In the genomic region with DNA sequence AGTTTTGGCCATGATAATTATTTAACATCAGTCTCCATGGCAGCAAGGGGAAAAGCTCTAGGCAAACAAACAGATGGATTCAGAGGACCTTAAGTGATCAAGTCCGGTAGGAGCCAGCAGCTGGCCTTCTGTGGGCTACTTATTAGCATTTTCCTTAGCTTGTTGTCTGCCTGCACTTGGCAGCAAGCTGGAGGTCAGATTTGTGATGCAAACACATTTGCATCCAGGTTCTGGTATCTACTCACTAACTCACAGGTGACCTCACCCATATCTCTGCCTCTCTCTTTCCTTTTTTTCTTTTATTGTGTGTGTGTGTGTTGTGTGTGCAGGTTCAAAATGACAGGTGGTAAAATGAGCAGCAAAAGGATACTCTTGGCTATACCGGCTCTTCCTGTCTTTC, we compare ENCODE assay signal across 8 cellular contexts. TPM values are rescaled to one million over a fixed set of nuclear protein-coding genes. Genes with fewer than 3 reads are reported as not detected.
DNase-seq lines count a peak whose midpoint lies in the region; ATAC-seq and TF ChIP-seq lines count a peak whose summit lies in the region.
"Had no signal": no experiment of that assay in that cellular context is flagged by ENCODE, and none has a peak within 500 bp of the region (broad histone marks: within the 10 kb centered on the region; RNA-seq: fewer than 3 reads in every experiment).

No MANE protein-coding gene starts in this region.

- POLR2A ChIA-PET in activated CD8-positive, alpha-beta T cell treated with anti-CD3 and anti-CD28 coated beads, Interleukin-2, amount 10 ng/mL, durations not matched to agents 7 days and 5 days (lab: Charles Lee): no interaction called here

- no peak for TF ChIP-seq POLR2A in body of pancreas (IDR thresholded peaks at IDR 0.05)

- no peak overlapping the region for H3K27ac Mint-ChIP-seq in activated CD8-positive, alpha-beta T cell treated with anti-CD3 and anti-CD28 coated beads, Interleukin-2, amount 10 ng/mL, durations not matched to agents 7 days and 5 days
- H3K27ac Mint-ChIP-seq: T-helper 1 cell treated with Interleukin-12 subunit alpha and Interleukin-12 subunit beta and Interleukin-4 antibody, amounts not matched to agents 30 μg/mL and 1 μg/mL, for 36 hours had no signal

- no peaks in the 10 kb centered on the region for H3K36me3 Mint-ChIP-seq in activated CD8-positive, alpha-beta T cell treated with anti-CD3 and anti-CD28 coated beads, Interleukin-2, amount 10 ng/mL, durations not matched to agents 7 days and 5 days (ENCODE audit: low read depth)

- H3K4me1 ChIP-seq in body of pancreas: peaks cover 15% of the 10 kb centered on the region
- H3K4me1 ChIP-seq in upper lobe of right lung: peaks cover 9% of the 10 kb centered on the region

- H3K9me3 Mint-ChIP-seq in activated CD8-positive, alpha-beta T cell treated with anti-CD3 and anti-CD28 coated beads, Interleukin-2, amount 10 ng/mL, durations not matched to agents 7 days and 5 days (ENCODE audit: insufficient read depth): no peaks in the 10 kb centered on the region
- H3K9me3 Mint-ChIP-seq: T-helper 1 cell treated with Interleukin-12 subunit alpha and Interleukin-12 subunit beta and Interleukin-4 antibody, amounts not matched to agents 30 μg/mL and 1 μg/mL, for 36 hours had no signal

- no peaks in the 10 kb centered on the region for H3K36me3 ChIP-seq in body of pancreas (replicated peaks in 1 of 2; ENCODE audit: insufficient read depth in 1 of 2, low read depth in 2 of 2)
- H3K36me3 ChIP-seq in upper lobe of right lung: no peaks in the 10 kb centered on the region

- H3K4me3 Mint-ChIP-seq in activated CD8-positive, alpha-beta T cell treated with anti-CD3 and anti-CD28 coated beads, Interleukin-2, amount 10 ng/mL, durations not matched to agents 7 days and 5 days: no peak overlapping the region
- H3K4me3 Mint-ChIP-seq: T-helper 1 cell treated with Interleukin-12 subunit alpha and Interleukin-12 subunit beta and Interleukin-4 antibody, amounts not matched to agents 30 μg/mL and 1 μg/mL, for 36 hours had no signal

- H3K9me3 ChIP-seq in body of pancreas (no peaks in the 10 kb centered on the region), upper lobe of right lung (no peaks in the 10 kb centered on the region)

- no peaks in the 10 kb centered on the region for H3K4me1 Mint-ChIP-seq in activated CD8-positive, alpha-beta T cell treated with anti-CD3 and anti-CD28 coated beads, Interleukin-2, amount 10 ng/mL, durations not matched to agents 7 days and 5 days (ENCODE audit: low read depth)

- CTCF ChIA-PET in activated CD8-positive, alpha-beta T cell treated with anti-CD3 and anti-CD28 coated beads, Interleukin-2, amount 10 ng/mL, durations not matched to agents 7 days and 5 days (lab: Charles Lee): no interaction called here

- ATAC-seq in body of pancreas: peak; percentile 62
- no peak for ATAC-seq in upper lobe of right lung
- no peak for ATAC-seq in HG03457 (IDR thresholded peaks at IDR 0.05; ENCODE audit: unreplicated experiment)
- ATAC-seq in activated CD8-positive, alpha-beta T cell treated with anti-CD3 and anti-CD28 coated beads, Interleukin-2, amount 10 ng/mL, durations not matched to agents 7 days and 5 days: no peak

- 8 to 9% methylated on average over 2 of the region's 2 CpGs for WGBS in body of pancreas, 2 donors

- TF ChIP-seq CTCF in body of pancreas (IDR thresholded peaks at IDR 0.05): no peak
- TF ChIP-seq CTCF in upper lobe of right lung (IDR thresholded peaks at IDR 0.05): no peak

- peak; percentile 23 to 95 (median 78) for DNase-seq in NCI-H1417 (lab: John Stamatoyannopoulos, UW)
- peak in 2 of 4 donors; percentile 13 to 16 for DNase-seq in body of pancreas
- peak; percentile 62 for DNase-seq in kidney glomerular epithelial cell (lab: John Stamatoyannopoulos, UW)
- DNase-seq in upper lobe of right lung: no peak
- DNase-seq in activated CD8-positive, alpha-beta T cell treated with anti-CD3 and anti-CD28 coated beads, Interleukin-2, amount 10 ng/mL, durations not matched to agents 7 days and 5 days: no peak
- no peak for DNase-seq in NOMO-1 treated with DMSO at 0.1 percent for 48 hours (lab: John Stamatoyannopoulos, UW; ENCODE audit: unreplicated experiment)

- intact Hi-C loops in body of pancreas (cut with DNase I) (no loop called here), upper lobe of right lung (cut with DNase I) (no loop called here)

- H3K27ac ChIP-seq in body of pancreas (peak overlapping the region in 3 of 4 donors; percentile 3 to 79 (median 76)), upper lobe of right lung (peak overlapping the region; percentile 33)

- H3K4me3 ChIP-seq in body of pancreas (no peak overlapping the region), upper lobe of right lung (no peak overlapping the region)

- no peaks in the 10 kb centered on the region for H3K27me3 ChIP-seq in body of pancreas
- no peaks in the 10 kb centered on the region for H3K27me3 ChIP-seq in upper lobe of right lung

- no peaks in the 10 kb centered on the region for H3K27me3 Mint-ChIP-seq in activated CD8-positive, alpha-beta T cell treated with anti-CD3 and anti-CD28 coated beads, Interleukin-2, amount 10 ng/mL, durations not matched to agents 7 days and 5 days (ENCODE audit: low read depth)

RNA-seq across cellular contexts. Expression of gene ARHGAP42, which starts 32.3 kb away (rescaled TPM):
- total RNA-seq in body of pancreas (1 to 10 TPM; 3.6 to 4.7 TPM), upper lobe of right lung (19.8 TPM)
- under 1 TPM; 0.50 to 0.92 TPM for total RNA-seq in activated CD8-positive, alpha-beta T cell treated with anti-CD3 and anti-CD28 coated beads, Interleukin-2, amount 10 ng/mL, durations not matched to agents 7 days and 5 days

Comparison
In these comparisons a context has a peak if more than half of its experiments do, and no peak if none do; other contexts are left out.
1. DNase-seq: peak in NCI-H1417 (3 of 3) and kidney glomerular epithelial cell (single experiment); none in upper lobe of right lung (single experiment), activated CD8-positive, alpha-beta T cell treated with anti-CD3 and anti-CD28 coated beads, Interleukin-2, amount 10 ng/mL, durations not matched to agents 7 days and 5 days (single experiment) and NOMO-1 treated with DMSO at 0.1 percent for 48 hours (single experiment).